In genomic region chr15:65400760-65401606, GRCh38 we compare ENCODE assay signal across 8 cellular contexts. TPM values are rescaled to one million over a fixed set of nuclear protein-coding genes. Genes with fewer than 3 reads are reported as not detected.
DNase-seq lines count a peak whose midpoint lies in the region; ATAC-seq, FAIRE-seq and TF ChIP-seq lines count a peak whose summit lies in the region.

No MANE protein-coding gene starts in this region.

- TF ChIP-seq RAD21 in GM12878 (IDR thresholded peaks at IDR 0.05; ENCODE audit: insufficient read depth, low read depth, low read length) = peak; percentile 86

- no peak overlapping the region for H3K4me2 ChIP-seq in GM12878 (ENCODE audit: control insufficient read depth, insufficient read depth)

- H2AFZ ChIP-seq in GM12878 (ENCODE audit: control insufficient read depth, low read depth, low read length) = no peak overlapping the region

- TF ChIP-seq CTCF in GM12878 (IDR thresholded peaks at IDR 0.05 in 2 of 3, conservative IDR thresholded peaks at IDR 0.05 in 1 of 3; ENCODE audit: control insufficient read depth in 2 of 3, extremely low read depth in 1 of 3, insufficient read depth in 1 of 3, low read depth in 3 of 3, low read length in 3 of 3) = peak; percentile 81 to 88 (median 82)

- BruUV-seq in GM12878 (replicated peaks; lab: Mats Ljungman, UMichigan) = no TSS peak

- peak; percentile 83 for FAIRE-seq in GM12878 (lab: Jason Lieb, UNC)

- intact Hi-C loops in GM12878 (cut with micrococcal nuclease; ENCODE audit: unreplicated experiment) = loop anchor here (1.0 to 5.0 kb wide), 3 partner anchors 61 to 181 kb away; no protein-coding TSS in a partner anchor

- H3K27me3 ChIP-seq in GM12878 (replicated peaks in 1 of 2; ENCODE audit: control insufficient read depth in 2 of 2, insufficient read depth in 2 of 2, low read length in 1 of 2) = peaks cover 0 to 4% of the 10 kb centered on the region in 2 experiments; a peak in 3 of 4 replicates
- H3K27me3 ChIP-seq in iPS-18a (ENCODE audit: control insufficient read depth, insufficient read depth, low read length) = peaks cover 20% of the 10 kb centered on the region

- H4K20me1 ChIP-seq in GM12878 (ENCODE audit: control insufficient read depth, insufficient read depth) = no peaks in the 10 kb centered on the region

- H3K4me1 ChIP-seq in GM12878 (ENCODE audit: control insufficient read depth, insufficient read depth, low read length) = no peaks in the 10 kb centered on the region
- peaks cover 18% of the 10 kb centered on the region for H3K4me1 ChIP-seq in iPS-18a (ENCODE audit: control insufficient read depth, low read depth, low read length)

- 4% methylated on average over 10 of the region's 11 CpGs for WGBS in GM12878 (ENCODE audit: insufficient coverage, insufficient replicate concordance, low lambda C conversion rate, missing lambda C conversion rate)

- POLR2A ChIA-PET in GM12878 (lab: Charles Lee) = no interaction called here

- RAD21 ChIA-PET in GM12878 (lab: Charles Lee; ENCODE audit: unreplicated experiment) = interaction anchor here (0.6 to 3.9 kb wide), 11 partner anchors 16 to 112 kb away, joined by 3 to 19 read pairs (median 5); no protein-coding TSS in a partner anchor

- SMC1A ChIA-PET in GM12878 (lab: Charles Lee; ENCODE audit: uncharacterized antibody, unreplicated experiment) = interaction anchor here (0.8 to 1.9 kb wide), 12 partner anchors 9 to 236 kb away, joined by 3 to 12 read pairs (median 4); partner anchors contain the start of gene IGDCC4

- no peak overlapping the region for H3K27ac ChIP-seq in GM12878 (ENCODE audit: control insufficient read depth, insufficient read depth)
- peak overlapping the region; percentile 43 for H3K27ac ChIP-seq in iPS-18a (ENCODE audit: low read length)

- ATAC-seq in GM12878 = peak; percentile 96
- no peak for ATAC-seq in HG02885 (IDR thresholded peaks at IDR 0.05; ENCODE audit: poor library complexity, unreplicated experiment)

- H3K9me3 ChIP-seq in GM12878 (replicated peaks; ENCODE audit: control insufficient read depth, insufficient read depth, low read length) (no peaks in the 10 kb centered on the region), iPS-18a (ENCODE audit: control insufficient read depth, low read depth, low read length) (no peaks in the 10 kb centered on the region)

- no peak for TF ChIP-seq POLR2A in GM12878 (IDR thresholded peaks at IDR 0.05; ENCODE audit: low read depth, low read length)

- CTCF ChIA-PET in GM12878 (lab: Yijun Ruan, JAX) = interaction anchor here (0.5 to 5.7 kb wide), 50 partner anchors 8 to 237 kb away, joined by 3 to 68 read pairs (median 4); partner anchors contain the start of genes HACD3 and PARP16

- no peaks in the 10 kb centered on the region for H3K79me2 ChIP-seq in GM12878 (ENCODE audit: control insufficient read depth, insufficient read depth, low read length)

- no peak for TF ChIP-seq EP300 in GM12878 (IDR thresholded peaks at IDR 0.05; ENCODE audit: borderline replicate concordance in 1 of 2, control insufficient read depth in 1 of 2, low read depth in 2 of 2, low read length in 2 of 2)

- H3K9ac ChIP-seq in GM12878 (ENCODE audit: control insufficient read depth, insufficient read depth, low read length) = no peak overlapping the region
- H3K9ac ChIP-seq in iPS-18a (ENCODE audit: low read length) = peak overlapping the region; percentile 48

- in situ Hi-C loops in GM12878 (cut with MboI) = no loop called here

- H3K36me3 ChIP-seq in GM12878 (ENCODE audit: control insufficient read depth in 2 of 2, insufficient read depth in 2 of 2, low read length in 1 of 2) (no peaks in the 10 kb centered on the region), iPS-18a (ENCODE audit: control insufficient read depth, low read depth, low read length) (no peaks in the 10 kb centered on the region)

- DNase-seq in NCI-H1436 (lab: John Stamatoyannopoulos, UW) (peak; percentile 74), NCI-H1436 treated with DMSO at 0.1 percent for 48 hours (lab: John Stamatoyannopoulos, UW) (no peak), NCI-H146 (lab: John Stamatoyannopoulos, UW) (peak; percentile 75), SKM-1 treated with dmso at 0.1 percent for 144 hours (lab: John Stamatoyannopoulos, UW; ENCODE audit: unreplicated experiment) (peak; percentile 76), GM12878 (ENCODE audit: low read depth, low spot score) (no peak), smooth muscle cell of the brain vasculature (ENCODE audit: low read depth, low spot score) (peak; percentile 85)

- H3K4me3 ChIP-seq in GM12878 (no peak overlapping the region), iPS-18a (ENCODE audit: low read length) (peak overlapping the region; percentile 25)

TF ChIP-seq in GM12878, 131 proteins besides CTCF, POLR2A, EP300 and RAD21 (continues in another document):
- TF ChIP-seq SP1 (IDR thresholded peaks at IDR 0.05; ENCODE audit: low read depth, low read length) (no peak), MYC (IDR thresholded peaks at IDR 0.05; ENCODE audit: insufficient read depth, insufficient read length, insufficient replicate concordance, low read length, severe bottlenecking) (no peak), SPI1 (IDR thresholded peaks at IDR 0.05; ENCODE audit: borderline replicate concordance, insufficient read depth, low read depth, low read length) (peak; percentile 36; the same call in 1 of the 2 replicates), BCLAF1 (IDR thresholded peaks at IDR 0.05) (no peak), BRCA1 (IDR thresholded peaks at IDR 0.05; ENCODE audit: low read depth, low read length) (no peak), POU2F2 (IDR thresholded peaks at IDR 0.05; ENCODE audit: borderline replicate concordance, low read depth, low read length) (peak; percentile 48; the same call in 1 of the 3 replicates)

RNA-seq across cellular contexts. Expression of gene IGDCC4, which starts 21.8 kb away (rescaled TPM):
- 10.0 and 14.3 TPM in 2 replicates for total RNA-seq in GM12878 (2013; cell fraction: nucleolus; rRNA removed)
- total RNA-seq in GM12878 (2014; rRNA removed) = 0.05 and 0.06 TPM in 2 replicates
- 0.04 and 0.09 TPM in 2 replicates for total RNA-seq in GM12878 (2014; rRNA removed; fragmentation: Illumina TruSeq; extraction: Trizol)
- 0.21 and 0.74 TPM in 2 replicates for total RNA-seq in GM12878 (2021)
- 0.16 TPM for polyA plus RNA-seq in GM12878 (2011; ENCODE audit: low read depth)
- polyA plus RNA-seq in GM12878 (2011; rRNA removed) = 0.18 and 0.27 TPM in 2 replicates
- polyA plus RNA-seq in GM12878 (2011; cell fraction: cytosol; rRNA removed) = 0.19 and 0.22 TPM in 2 replicates
- 1.8 and 2.2 TPM in 2 replicates for polyA plus RNA-seq in GM12878 (2011; cell fraction: nucleus; rRNA removed)
- polyA plus RNA-seq in GM12878 (2012) = 0.37 and 0.55 TPM in 2 replicates
- polyA plus RNA-seq in GM12878 (2014; fragmentation: Illumina TruSeq; extraction: Trizol) = 0.18 and 0.29 TPM in 2 replicates
- polyA plus RNA-seq in GM12878 (2014; fragmentation: Nextera tagmentation; extraction: Ambion mirVana) = under 1 TPM; 0.08 to 0.16 TPM
- 0.24 and 0.41 TPM in 2 replicates for polyA plus RNA-seq in GM12878 (2014; rRNA removed)
- polyA plus RNA-seq in GM12878 (2016; fragmentation: Nextera tagmentation; extraction: Ambion mirVana) = under 1 TPM; 0.06 to 0.17 TPM
- polyA minus RNA-seq in GM12878 (2011; rRNA and poly(A)+ RNA removed) = 0.15 and 1.8 TPM in 2 replicates
- not detected in 2 replicates for polyA minus RNA-seq in GM12878 (2011; cell fraction: cytosol; rRNA and poly(A)+ RNA removed)
- 0.97 and 1.1 TPM in 2 replicates for polyA minus RNA-seq in GM12878 (2011; cell fraction: nucleus; rRNA and poly(A)+ RNA removed)

RNA-seq across cellular contexts. Expression of gene IGDCC3, which starts 23.2 kb away (rescaled TPM):
- not detected in 2 replicates for total RNA-seq in GM12878 (2013; cell fraction: nucleolus; rRNA removed)
- total RNA-seq in GM12878 (2014; rRNA removed) = not detected in 2 replicates
- not detected in 2 replicates for total RNA-seq in GM12878 (2014; rRNA removed; fragmentation: Illumina TruSeq; extraction: Trizol)
- total RNA-seq in GM12878 (2021) = 0.10 and 0.13 TPM in 2 replicates
- not detected for polyA plus RNA-seq in GM12878 (2011; ENCODE audit: low read depth)
- polyA plus RNA-seq in GM12878 (2011; rRNA removed) = not detected in 2 replicates
- not detected in 2 replicates for polyA plus RNA-seq in GM12878 (2011; cell fraction: cytosol; rRNA removed)
- not detected in 2 replicates for polyA plus RNA-seq in GM12878 (2011; cell fraction: nucleus; rRNA removed)
- not detected in 2 replicates for polyA plus RNA-seq in GM12878 (2012)
- polyA plus RNA-seq in GM12878 (2014; fragmentation: Illumina TruSeq; extraction: Trizol) = not detected in 2 replicates
- not detected for polyA plus RNA-seq in GM12878 (2014; fragmentation: Nextera tagmentation; extraction: Ambion mirVana)
- not detected in 2 replicates for polyA plus RNA-seq in GM12878 (2014; rRNA removed)
- under 1 TPM; 0.15 to 0.20 TPM for polyA plus RNA-seq in GM12878 (2016; fragmentation: Nextera tagmentation; extraction: Ambion mirVana)
- polyA minus RNA-seq in GM12878 (2011; rRNA and poly(A)+ RNA removed) = not detected in 2 replicates
- polyA minus RNA-seq in GM12878 (2011; cell fraction: cytosol; rRNA and poly(A)+ RNA removed) = not detected in 2 replicates
- not detected in 2 replicates for polyA minus RNA-seq in GM12878 (2011; cell fraction: nucleus; rRNA and poly(A)+ RNA removed)

Comparison
In these comparisons a context has a peak if more than half of its experiments do, and no peak if none do; other contexts are left out.
1. DNase-seq: peak in NCI-H1436 (single experiment), NCI-H146 (single experiment), SKM-1 treated with dmso at 0.1 percent for 144 hours (single experiment) and smooth muscle cell of the brain vasculature (single experiment); none in NCI-H1436 treated with DMSO at 0.1 percent for 48 hours (single experiment) and GM12878 (single experiment).